In the genomic region with DNA sequence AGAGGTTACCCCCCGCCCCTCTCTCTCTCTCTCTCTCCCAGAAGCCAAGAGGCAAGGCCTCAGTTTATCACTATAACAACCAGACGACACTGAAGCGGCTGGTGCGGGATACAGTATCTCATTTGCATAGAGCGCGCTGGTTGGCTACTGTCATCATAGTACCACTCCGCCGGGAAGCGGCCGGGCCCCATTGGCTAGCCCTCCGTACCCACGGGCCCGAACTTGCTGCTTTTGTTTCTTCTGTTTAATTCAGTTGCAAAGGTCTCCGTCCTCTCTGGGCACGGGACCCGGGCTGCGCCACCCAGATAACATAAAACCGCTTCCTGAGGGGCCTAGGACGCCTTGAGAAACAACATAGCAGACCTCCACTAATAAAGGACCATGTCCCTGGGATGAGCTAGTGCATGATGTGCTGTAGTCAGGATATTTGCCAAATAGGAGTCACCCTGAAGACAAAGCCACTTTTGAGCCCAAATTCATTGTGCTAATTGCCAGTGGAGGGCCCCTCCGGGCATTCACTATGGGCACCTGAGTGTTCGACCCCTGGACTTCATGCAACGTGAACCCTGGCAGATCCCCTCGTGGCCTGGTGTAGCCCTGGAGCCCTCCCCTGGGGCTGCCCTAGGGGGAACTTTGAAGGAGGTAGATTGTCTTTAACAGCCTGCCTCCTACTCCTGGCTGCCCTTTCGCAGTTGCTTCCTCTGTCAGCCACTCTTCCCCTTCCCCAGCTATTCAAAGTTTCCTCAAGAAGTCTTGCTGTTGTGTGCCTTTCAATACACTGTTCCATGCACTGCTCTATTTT, we compare ENCODE assay signal across 8 cellular contexts. TPM values are rescaled to one million over a fixed set of nuclear protein-coding genes. Genes with fewer than 3 reads are reported as not detected.
DNase-seq lines count a peak whose midpoint lies in the region; ATAC-seq and TF ChIP-seq lines count a peak whose summit lies in the region.

Gene PCYT1B (minus strand): TSS at position 91 of the 802 bp plus-strand sequence. CDS start 242 bp downstream, outside the sequence.

- DNase-seq in Daoy (ENCODE audit: low read depth) (peak; percentile 76), NCI-H2107 treated with DMSO at 0.1 percent for 48 hours (lab: John Stamatoyannopoulos, UW; ENCODE audit: unreplicated experiment) (peak; percentile 87), choroid plexus epithelial cell (ENCODE audit: low read depth) (peak; percentile 63), kidney epithelial cell (ENCODE audit: low read depth) (peak; percentile 4), NCI-H446 (lab: John Stamatoyannopoulos, UW) (no peak)
- peak; percentile 43 for DNase-seq in activated CD4-positive, alpha-beta T cell treated with anti-CD3 and anti-CD28 coated beads, Interleukin-2, amount 50 U/mL, for 1 hour
- peak; percentile 18 to 41 for DNase-seq in stimulated activated CD4-positive, alpha-beta T cell treated with anti-CD3 and anti-CD28 coated beads, Interleukin-1b, Interleukin-23, amount 100 ng/mL, for 4 hours (ENCODE audit: low read depth in 2 of 2)

- peak within 1 kb of the TSS; percentile 29 for H3K4me3 ChIP-seq in choroid plexus epithelial cell (ENCODE audit: low read depth, low read length)
- peak within 1 kb of the TSS; percentile 26 for H3K4me3 ChIP-seq in kidney epithelial cell (ENCODE audit: low read depth, low read length)

- no peak for TF ChIP-seq CTCF in choroid plexus epithelial cell (conservative IDR thresholded peaks at IDR 0.05; ENCODE audit: low read depth, low read length)
- TF ChIP-seq CTCF in kidney epithelial cell (IDR thresholded peaks at IDR 0.05; ENCODE audit: insufficient read depth, low read length, poor library complexity, severe bottlenecking), result no peak

- no peaks in the 10 kb centered on the region for H3K36me3 ChIP-seq in kidney epithelial cell (ENCODE audit: control insufficient read depth, insufficient read depth, low read length)

- no peaks in the 10 kb centered on the region for H3K27me3 ChIP-seq in kidney epithelial cell (ENCODE audit: control insufficient read depth, insufficient read depth, low read length)

- ATAC-seq in HG02759 (IDR thresholded peaks at IDR 0.05; ENCODE audit: unreplicated experiment), result peak; percentile 96

RNA-seq across cellular contexts. Expression of gene PCYT1B, which starts in this region (rescaled TPM):
- total RNA-seq in Daoy (2014; rRNA removed; shearing (Covaris generic)), result 6.4 and 10.3 TPM in 2 replicates
- 1.8 and 2.0 TPM in 2 replicates for total RNA-seq in kidney epithelial cell

Comparison
In these comparisons a context has a peak if more than half of its experiments do, and no peak if none do; other contexts are left out.
1. DNase-seq: peak in Daoy (single experiment), NCI-H2107 treated with DMSO at 0.1 percent for 48 hours (single experiment), activated CD4-positive, alpha-beta T cell treated with anti-CD3 and anti-CD28 coated beads, Interleukin-2, amount 50 U/mL, for 1 hour (single experiment), choroid plexus epithelial cell (single experiment), kidney epithelial cell (single experiment) and stimulated activated CD4-positive, alpha-beta T cell treated with anti-CD3 and anti-CD28 coated beads, Interleukin-1b, Interleukin-23, amount 100 ng/mL, for 4 hours (2 of 2); none in NCI-H446 (0 of 2).